ENCODE assay signal across 8 cellular contexts in genomic region chr18:47150029-47150823, GRCh38. TPM values are rescaled to one million over a fixed set of nuclear protein-coding genes. Genes with fewer than 3 reads are reported as not detected.
A peak's percentile ranks its signal among the peaks of the same experiment; 100 is the strongest.
DNase-seq lines count a peak whose midpoint lies in the region; ATAC-seq and TF ChIP-seq lines count a peak whose summit lies in the region.

TSS of gene HDHD2 (minus strand) at chr18:47150500. CDS start at chr18:47136439, 14,061 bp downstream.

- H3K36me3 Mint-ChIP-seq in activated CD4-positive, alpha-beta T cell treated with anti-CD3 and anti-CD28 coated beads, Interleukin-2, amount 10 ng/mL, durations not matched to agents 24 days and 14 days (ENCODE audit: low read depth), result peaks cover 22% of the 10 kb centered on the region

- ATAC-seq in GM19035 (IDR thresholded peaks at IDR 0.05; ENCODE audit: unreplicated experiment), result peak; percentile 86
- ATAC-seq in HG03342 (IDR thresholded peaks at IDR 0.05; ENCODE audit: unreplicated experiment), result peak; percentile 87

- peak within 1 kb of the TSS; percentile 95 for H3K4me3 ChIP-seq in coronary artery

- no peaks in the 10 kb centered on the region for H3K27me3 Mint-ChIP-seq in activated CD4-positive, alpha-beta T cell treated with anti-CD3 and anti-CD28 coated beads, Interleukin-2, amount 10 ng/mL, durations not matched to agents 24 days and 14 days

- H3K9me3 Mint-ChIP-seq in activated CD4-positive, alpha-beta T cell treated with anti-CD3 and anti-CD28 coated beads, Interleukin-2, amount 10 ng/mL, durations not matched to agents 24 days and 14 days, result peaks cover 3% of the 10 kb centered on the region

- H3K27ac ChIP-seq in coronary artery, result peak within 1 kb of the TSS; percentile 78 to 98

- DNase-seq in Ammon's horn (ENCODE audit: low spot score), result peak; percentile 81
- peak; percentile 65 for DNase-seq in NCI-H510A treated with DMSO at 0.1 percent for 48 hours (lab: John Stamatoyannopoulos, UW)
- DNase-seq in activated CD4-positive, alpha-beta T cell treated with anti-CD3 and anti-CD28 coated beads, Interleukin-2, amount 10 ng/mL, durations not matched to agents 24 days and 14 days, result peak; percentile 95
- peak; percentile 90 for DNase-seq in coronary artery (ENCODE audit: low spot score)
- peak; percentile 93 for DNase-seq in left kidney (ENCODE audit: low read depth, low spot score)
- DNase-seq in stimulated activated CD4-positive, alpha-beta T cell treated with anti-CD3 and anti-CD28 coated beads, Interleukin-2, amount 100 ng/mL, for 24 hours, result peak; percentile 85 to 88

- H3K4me3 Mint-ChIP-seq in activated CD4-positive, alpha-beta T cell treated with anti-CD3 and anti-CD28 coated beads, Interleukin-2, amount 10 ng/mL, durations not matched to agents 24 days and 14 days, result peak within 1 kb of the TSS; percentile 96

- peaks cover 27% of the 10 kb centered on the region for H3K4me1 Mint-ChIP-seq in activated CD4-positive, alpha-beta T cell treated with anti-CD3 and anti-CD28 coated beads, Interleukin-2, amount 10 ng/mL, durations not matched to agents 24 days and 14 days

- no peak for TF ChIP-seq CTCF in coronary artery (IDR thresholded peaks at IDR 0.05)

- intact Hi-C loops in activated CD4-positive, alpha-beta T cell treated with anti-CD3 and anti-CD28 coated beads, Interleukin-2, amount 10 ng/mL, durations not matched to agents 24 days and 14 days (cut with micrococcal nuclease), result loop anchor here (1.0 kb wide), 2 partner anchors 26 to 30 kb away; partner anchors contain the start of gene IER3IP1

- peak within 1 kb of the TSS; percentile 95 for H3K27ac Mint-ChIP-seq in activated CD4-positive, alpha-beta T cell treated with anti-CD3 and anti-CD28 coated beads, Interleukin-2, amount 10 ng/mL, durations not matched to agents 24 days and 14 days

RNA-seq across cellular contexts. Expression of gene HDHD2, which starts in this region (rescaled TPM):
- total RNA-seq in activated CD4-positive, alpha-beta T cell treated with anti-CD3 and anti-CD28 coated beads, Interleukin-2, amount 10 ng/mL, durations not matched to agents 24 days and 14 days, result 37.7 and 40.6 TPM in 2 replicates

Comparison
In these comparisons a context has a peak if more than half of its experiments do, and no peak if none do; other contexts are left out.
1. Peak in every context shown above with its lines: DNase-seq, ATAC-seq, H3K4me3 ChIP-seq and H3K27ac ChIP-seq.